ENCODE assay signal across 15 cellular contexts in the genomic region with DNA sequence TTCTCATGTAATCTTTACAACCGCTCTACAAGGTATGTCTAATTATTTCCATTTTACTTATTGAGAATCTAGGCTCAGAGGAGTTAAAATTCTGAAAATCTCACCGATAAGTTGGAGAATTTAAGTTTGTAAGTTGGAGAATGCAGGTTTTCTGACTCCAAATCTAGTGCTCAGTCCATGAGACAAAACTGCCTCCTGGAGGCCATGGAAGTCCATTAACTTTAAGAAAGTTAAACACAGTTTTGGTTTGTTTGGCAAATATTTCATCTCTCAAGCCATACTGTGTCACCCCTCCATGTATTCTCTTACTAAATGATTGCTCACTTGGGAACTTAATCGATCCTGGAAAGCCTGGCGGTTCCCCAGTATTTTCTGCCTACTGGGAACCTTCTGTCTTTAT. TPM values are rescaled to one million over a fixed set of nuclear protein-coding genes. Genes with fewer than 3 reads are reported as not detected.
DNase-seq lines count a peak whose midpoint lies in the region; ATAC-seq, FAIRE-seq and TF ChIP-seq lines count a peak whose summit lies in the region.
"Had no signal": no experiment of that assay in that cellular context is flagged by ENCODE, and none has a peak within 500 bp of the region (broad histone marks: within the 10 kb centered on the region; RNA-seq: fewer than 3 reads in every experiment).

No MANE protein-coding gene starts in this region.

- 70 to 76% methylated on average over 4 of the region's 4 CpGs for WGBS in tibial nerve, 2 donors

- H3K4me3 ChIP-seq in endothelial cell of umbilical vein (replicated peaks in 1 of 3; ENCODE audit: insufficient read depth in 1 of 3, low read depth in 1 of 3, low read length in 3 of 3) (no peak overlapping the region), tibial nerve (no peak overlapping the region)
- H3K4me3 ChIP-seq: lung, MG63, SJCRH30 had no signal

- H3K79me2 ChIP-seq in endothelial cell of umbilical vein (ENCODE audit: control insufficient read depth, insufficient read depth, low read length): no peaks in the 10 kb centered on the region

- no peak overlapping the region for H3K9ac ChIP-seq in endothelial cell of umbilical vein (replicated peaks; ENCODE audit: extremely low read depth, insufficient read depth, low read length)

- CTCF ChIA-PET in endothelial cell of umbilical vein (lab: Charles Lee): interaction anchor here (1.7 to 3.1 kb wide), 2 partner anchors 222 kb away, joined by 8 to 12 read pairs; no protein-coding TSS in a partner anchor

- BruUV-seq in endothelial cell of umbilical vein (replicated peaks; lab: Mats Ljungman, UMichigan): no TSS peak

- no peaks in the 10 kb centered on the region for H3K9me3 ChIP-seq in endothelial cell of umbilical vein (replicated peaks; ENCODE audit: control insufficient read depth, insufficient read depth, low read length)
- no peaks in the 10 kb centered on the region for H3K9me3 ChIP-seq in tibial nerve
- H3K9me3 ChIP-seq: MG63, SJCRH30 had no signal

- no peak overlapping the region for H3K4me2 ChIP-seq in endothelial cell of umbilical vein (ENCODE audit: insufficient read depth, low read length)

- DNase-seq in DMS 273 (lab: John Stamatoyannopoulos, UW; ENCODE audit: unreplicated experiment) (peak; percentile 7), DMS 273 treated with DMSO at 0.1 percent for 48 hours (lab: John Stamatoyannopoulos, UW) (no peak), NCI-H69 (lab: John Stamatoyannopoulos, UW) (peak; percentile 49), endothelial cell of umbilical vein (ENCODE audit: low read depth, low spot score) (no peak), pons (ENCODE audit: low spot score) (peak; percentile 9), tibial nerve (ENCODE audit: low spot score in 2 of 2) (no peak), ureter (ENCODE audit: low spot score) (no peak)
- DNase-seq: MG63, NCI-H510A, SJCRH30 had no signal

- no peaks in the 10 kb centered on the region for H3K9me1 ChIP-seq in endothelial cell of umbilical vein (replicated peaks; ENCODE audit: control insufficient read depth, extremely low read depth, insufficient read depth, low read length)

- no peak overlapping the region for H3K27ac ChIP-seq in endothelial cell of umbilical vein (ENCODE audit: insufficient read depth, low read depth, low read length)
- no peak overlapping the region for H3K27ac ChIP-seq in tibial nerve
- H3K27ac ChIP-seq: 22Rv1, SJCRH30 had no signal

- intact Hi-C loops in endothelial cell of umbilical vein (cut with micrococcal nuclease): loop anchor here (1.0 kb wide), 1 partner anchor 222 kb away; no protein-coding TSS in a partner anchor

- TF ChIP-seq EP300 in tibial nerve (IDR thresholded peaks at IDR 0.05): no peak

- dilution Hi-C loops in endothelial cell of umbilical vein (cut with MboI; ENCODE audit: extremely low pct_ligation_motif_present, low sequenced_read_pairs): no loop called here

- no peak overlapping the region for H2AFZ ChIP-seq in endothelial cell of umbilical vein (ENCODE audit: low read depth, low read length)

- FAIRE-seq in endothelial cell of umbilical vein (lab: Jason Lieb, UNC): peak; percentile 4
- FAIRE-seq: GM12892 had no signal

- no peak for ATAC-seq in HG02981 (IDR thresholded peaks at IDR 0.05; ENCODE audit: unreplicated experiment)
- ATAC-seq: sciatic nerve had no signal

- H3K36me3 ChIP-seq in endothelial cell of umbilical vein (ENCODE audit: control insufficient read depth in 2 of 2, extremely low read depth in 1 of 2, insufficient read depth in 2 of 2, low read length in 2 of 2) (no peaks in the 10 kb centered on the region), tibial nerve (no peaks in the 10 kb centered on the region)
- H3K36me3 ChIP-seq: MG63, SJCRH30 had no signal

- H3K4me1 ChIP-seq in endothelial cell of umbilical vein (ENCODE audit: control insufficient read depth, extremely low read depth, insufficient read depth, low read length): no peaks in the 10 kb centered on the region
- no peaks in the 10 kb centered on the region for H3K4me1 ChIP-seq in tibial nerve
- H3K4me1 ChIP-seq: SJCRH30 had no signal

- TF ChIP-seq CTCF in endothelial cell of umbilical vein (IDR thresholded peaks at IDR 0.05; ENCODE audit: extremely low read depth in 1 of 2, insufficient read depth in 1 of 2, low read depth in 1 of 2, low read length in 2 of 2) (no peak), tibial nerve (IDR thresholded peaks at IDR 0.05) (no peak)

- POLR2A ChIA-PET in endothelial cell of umbilical vein (lab: Charles Lee): no interaction called here

- H3K27me3 ChIP-seq in endothelial cell of umbilical vein (ENCODE audit: control insufficient read depth in 2 of 2, insufficient read depth in 2 of 2, low read length in 2 of 2) (no peaks in the 10 kb centered on the region), tibial nerve (no peaks in the 10 kb centered on the region)
- H3K27me3 ChIP-seq: MG63, SJCRH30 had no signal

- TF ChIP-seq POLR2A in endothelial cell of umbilical vein (IDR thresholded peaks at IDR 0.05; ENCODE audit: low read depth, low read length) (no peak), tibial nerve (IDR thresholded peaks at IDR 0.05) (no peak)

- no peaks in the 10 kb centered on the region for H4K20me1 ChIP-seq in endothelial cell of umbilical vein (replicated peaks; ENCODE audit: control insufficient read depth, extremely low read depth, insufficient read depth, low read length)

TF ChIP-seq in endothelial cell of umbilical vein, 7 proteins besides CTCF, POLR2A, EP300 and RAD21:
- TF ChIP-seq POLR2AphosphoS5 (IDR thresholded peaks at IDR 0.05; ENCODE audit: insufficient read depth, low read depth, low read length): no peak

RNA-seq across cellular contexts. Expression of a gene that starts 52.6 kb away (rescaled TPM):
- 25.7 and 27.6 TPM in 2 replicates for total RNA-seq in endothelial cell of umbilical vein
- 9.6 and 12.3 TPM in 2 replicates for polyA plus RNA-seq in endothelial cell of umbilical vein
- 13.5 and 14.6 TPM in 2 replicates for polyA plus RNA-seq in endothelial cell of umbilical vein (2011; cell fraction: cytosol; rRNA removed)
- polyA plus RNA-seq in endothelial cell of umbilical vein (2011; cell fraction: nucleus; rRNA removed): 5.0 and 8.3 TPM in 2 replicates
- 21.3 and 24.1 TPM in 2 replicates for polyA plus RNA-seq in endothelial cell of umbilical vein (2012)
- polyA minus RNA-seq in endothelial cell of umbilical vein: 25.2 and 28.2 TPM in 2 replicates
- 6.3 TPM for polyA minus RNA-seq in endothelial cell of umbilical vein (2011; cell fraction: cytosol; rRNA and poly(A)+ RNA removed)
- 2.9 and 4.7 TPM in 2 replicates for polyA minus RNA-seq in endothelial cell of umbilical vein (2011; cell fraction: nucleus; rRNA and poly(A)+ RNA removed)
- 10 to 100 TPM; 18.4 to 28.5 (median 24.9) TPM for total RNA-seq in tibial nerve
- total RNA-seq in ureter: 29.1 TPM

Comparison
In these comparisons a context has a peak if more than half of its experiments do, and no peak if none do; other contexts are left out.
1. DNase-seq: peak in DMS 273 (single experiment), NCI-H69 (single experiment) and pons (single experiment); none in DMS 273 treated with DMSO at 0.1 percent for 48 hours (single experiment), endothelial cell of umbilical vein (single experiment), tibial nerve (0 of 2) and ureter (single experiment).